ENCODE assay signal across 1 cellular context in genomic region chr4:151611960-151612359, GRCh38.
TF ChIP-seq lines count a peak whose summit lies in the region.

No MANE protein-coding gene starts in this region.

TF ChIP-seq in SK-N-SH, 30 proteins besides CTCF, POLR2A, EP300 and RAD21 (continued from another document):
- TF ChIP-seq REST (IDR thresholded peaks at IDR 0.05; ENCODE audit: low read depth, low read length) (no peak), GATA2 (CRISPR knock-in tag; IDR thresholded peaks at IDR 0.05) (no peak), EZH2phosphoT487 (IDR thresholded peaks at IDR 0.05; ENCODE audit: borderline replicate concordance, low read depth) (no peak), USF1 (IDR thresholded peaks at IDR 0.05; ENCODE audit: borderline replicate concordance, low read depth) (no peak), RXRA (IDR thresholded peaks at IDR 0.05; ENCODE audit: borderline replicate concordance, low read depth) (no peak), FOXJ3 (CRISPR knock-in tag; IDR thresholded peaks at IDR 0.05) (no peak), CHD2 (IDR thresholded peaks at IDR 0.05; ENCODE audit: low read length, partially characterized antibody) (no peak), SIN3A (IDR thresholded peaks at IDR 0.05; ENCODE audit: borderline replicate concordance, low read depth, low read length) (no peak)
- TF ChIP-seq, protein P1, sequence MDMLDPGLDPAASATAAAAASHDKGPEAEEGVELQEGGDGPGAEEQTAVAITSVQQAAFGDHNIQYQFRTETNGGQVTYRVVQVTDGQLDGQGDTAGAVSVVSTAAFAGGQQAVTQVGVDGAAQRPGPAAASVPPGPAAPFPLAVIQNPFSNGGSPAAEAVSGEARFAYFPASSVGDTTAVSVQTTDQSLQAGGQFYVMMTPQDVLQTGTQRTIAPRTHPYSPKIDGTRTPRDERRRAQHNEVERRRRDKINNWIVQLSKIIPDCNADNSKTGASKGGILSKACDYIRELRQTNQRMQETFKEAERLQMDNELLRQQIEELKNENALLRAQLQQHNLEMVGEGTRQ (IDR thresholded peaks at IDR 0.05; ENCODE audit: borderline replicate concordance, low read depth, low read length), result no peak
